8 cellular contexts compared by ENCODE assay signal in the genomic region with DNA sequence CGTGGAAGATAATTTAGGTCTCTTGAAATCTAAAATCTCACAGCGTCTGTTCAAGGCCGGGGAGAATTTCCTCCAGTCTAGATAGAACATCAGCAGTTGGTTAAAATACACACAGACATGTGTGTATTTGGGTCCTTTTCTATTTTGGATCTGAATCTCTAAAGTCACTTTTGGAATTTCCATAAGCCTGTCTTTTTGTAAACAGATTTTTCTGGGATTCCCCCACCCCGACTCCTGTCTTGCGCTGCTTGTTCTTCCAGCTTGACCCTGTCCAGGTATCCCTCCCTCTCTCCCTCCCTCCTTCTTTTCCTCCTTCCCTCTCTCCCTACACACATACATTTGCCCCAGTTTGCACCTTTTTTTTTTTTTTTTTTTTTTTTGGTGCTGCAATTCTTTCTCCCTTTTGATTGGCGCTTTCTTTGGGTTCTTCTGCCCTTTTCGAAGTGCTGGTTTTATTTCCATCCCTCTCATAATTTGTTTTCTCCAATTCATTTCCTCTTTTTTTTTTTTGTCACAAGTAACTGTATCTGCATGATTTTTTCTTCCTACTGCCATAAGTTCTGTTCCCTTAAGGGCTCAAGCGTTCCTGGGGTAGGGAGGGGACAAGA.
A peak's percentile ranks its signal among the peaks of the same experiment; 100 is the strongest.
DNase-seq lines count a peak whose midpoint lies in the region; ATAC-seq and TF ChIP-seq lines count a peak whose summit lies in the region.

No MANE protein-coding gene starts in this region.

- H3K4me1 ChIP-seq in ACC112 (ENCODE audit: control insufficient read depth, insufficient read depth, low read length, unreplicated experiment): peaks cover 36% of the 10 kb centered on the region
- peaks cover 0 to 10% (median 3%) of the 10 kb centered on the region in 4 donors for H3K4me1 ChIP-seq in liver (ENCODE audit: control insufficient read depth in 4 of 4, insufficient read depth in 4 of 4, low read length in 3 of 4)
- peaks cover 13 to 16% (median 14%) of the 10 kb centered on the region in 4 donors for H3K4me1 ChIP-seq in upper lobe of left lung

- ATAC-seq in HG03064 (IDR thresholded peaks at IDR 0.05; ENCODE audit: low read depth, unreplicated experiment) (peak; percentile 4), upper lobe of left lung (ENCODE audit: low FRiP score in 2 of 2) (no peak), GM19023 (IDR thresholded peaks at IDR 0.05; ENCODE audit: unreplicated experiment) (no peak)

- 34% methylated on average over 8 of the region's 8 CpGs for WGBS in liver
- 23 to 30% methylated on average over 8 of the region's 8 CpGs for WGBS in upper lobe of left lung, 2 donors

- TF ChIP-seq RAD21 in liver (IDR thresholded peaks at IDR 0.05): no peak

- H3K27me3 ChIP-seq in ACC112 (ENCODE audit: insufficient read depth, low read length) (no peaks in the 10 kb centered on the region), liver (ENCODE audit: control insufficient read depth in 4 of 4, insufficient read depth in 4 of 4, low read length in 3 of 4) (no peaks in the 10 kb centered on the region), upper lobe of left lung (no peaks in the 10 kb centered on the region)

- no peaks in the 10 kb centered on the region for H3K36me3 ChIP-seq in ACC112 (ENCODE audit: insufficient read depth, low read length)
- no peaks in the 10 kb centered on the region for H3K36me3 ChIP-seq in liver (ENCODE audit: control insufficient read depth in 4 of 4, insufficient read depth in 3 of 4, low read depth in 1 of 4, low read length in 3 of 4)
- no peaks in the 10 kb centered on the region for H3K36me3 ChIP-seq in upper lobe of left lung

- peak overlapping the region; percentile 68 to 72 for H3K9ac ChIP-seq in liver (ENCODE audit: low read depth in 1 of 2, low read length in 2 of 2)

- no peaks in the 10 kb centered on the region for H3K9me3 ChIP-seq in liver (ENCODE audit: control insufficient read depth in 4 of 4, low read length in 3 of 4)
- H3K9me3 ChIP-seq in upper lobe of left lung: no peaks in the 10 kb centered on the region

- peak overlapping the region; percentile 74 for H2AFZ ChIP-seq in ACC112 (ENCODE audit: low read length, unreplicated experiment)

- no peaks in the 10 kb centered on the region for H3K79me2 ChIP-seq in ACC112 (ENCODE audit: control insufficient read depth, insufficient read depth, low read length, unreplicated experiment)

- TF ChIP-seq POLR2A in upper lobe of left lung (IDR thresholded peaks at IDR 0.05): no peak

- H3K4me3 ChIP-seq in ACC112 (ENCODE audit: low read depth, low read length): peak overlapping the region; percentile 73
- peak overlapping the region; percentile 45 to 81 (median 75) for H3K4me3 ChIP-seq in liver (ENCODE audit: low read depth in 1 of 3, low read length in 3 of 3)
- H3K4me3 ChIP-seq in upper lobe of left lung: peak overlapping the region; percentile 54 to 79 (median 62)

- no peak for TF ChIP-seq CTCF in liver (IDR thresholded peaks at IDR 0.05; ENCODE audit: low read depth, low read length, missing input control)
- no peak for TF ChIP-seq CTCF in upper lobe of left lung (IDR thresholded peaks at IDR 0.05)

- no peak for DNase-seq in upper lobe of left lung
- DNase-seq in activated gamma-delta T cell treated with Interleukin-2 at 50 U/mL for 16 hours: no peak
- DNase-seq in G401 (ENCODE audit: low spot score): no peak

- in situ Hi-C loops in G401 (cut with HindIII; ENCODE audit: low sequenced_read_pairs): no loop called here

- H3K27ac ChIP-seq in ACC112 (ENCODE audit: low read depth, low read length): peak overlapping the region; percentile 88
- peak overlapping the region; percentile 94 for H3K27ac ChIP-seq in angular gyrus (ENCODE audit: low read depth, low read length)
- peak overlapping the region; percentile 91 to 96 for H3K27ac ChIP-seq in liver (ENCODE audit: low read depth in 1 of 2, low read length in 2 of 2)
- peak overlapping the region; percentile 96 to 99 (median 98) for H3K27ac ChIP-seq in upper lobe of left lung

- no peak for TF ChIP-seq EP300 in upper lobe of left lung (IDR thresholded peaks at IDR 0.05)

TF ChIP-seq in liver, 16 proteins besides CTCF, POLR2A, EP300 and RAD21:
- TF ChIP-seq YY1 (IDR thresholded peaks at IDR 0.05) (no peak), TAF1 (conservative IDR thresholded peaks at IDR 0.05) (no peak), SP1 (IDR thresholded peaks at IDR 0.05) (no peak), FOXA2 (IDR thresholded peaks at IDR 0.05) (no peak), HNF4A (conservative IDR thresholded peaks at IDR 0.05) (no peak)
TF ChIP-seq in liver: peak in this region for 0.
